34 cellular contexts compared by ENCODE assay signal in genomic region chr16:772959-773358, GRCh38. TPM values are rescaled to one million over a fixed set of nuclear protein-coding genes. Genes with fewer than 3 reads are reported as not detected.
"Had no signal": no experiment of that assay in that cellular context is flagged by ENCODE, and none has a peak within 500 bp of the region (broad histone marks: within the 10 kb centered on the region; RNA-seq: fewer than 3 reads in every experiment).

No MANE protein-coding gene starts in this region.

- H3K27me3 ChIP-seq: ovary, right atrium auricular region, right lobe of liver, testis, thyroid gland, vagina had no signal

- DNase-seq: immature natural killer cell; kidney; left colon; left lung; lower lobe of right lung; mammary epithelial cell; mesenchymal stem cell; naive B cell; natural killer cell; nephron progenitor cell; ovary; right lobe of liver; stimulated activated CD4-positive, alpha-beta T cell treated with anti-CD3 and anti-CD28 coated beads, Interleukin-2, amount 100 ng/mL, for 24 hours; stimulated activated CD4-positive, alpha-beta T cell treated with anti-CD3 and anti-CD28 coated beads, Interleukin-4, amount 100 ng/mL, for 1 hour; stimulated activated naive B cell treated with anti-CD40 and anti-IgM and Interleukin-4, amounts not matched to agents 10 μg/mL and 1 μg/mL and 100 μg/mL, for 72 hours; stimulated activated naive CD8-positive, alpha-beta T cell treated with anti-CD3 and anti-CD28 coated beads, Interleukin-15, Interleukin-2, amounts not matched to agents 100 U/mL and 50 U/mL, for 24 hours; stomach; testis; thyroid gland; transverse colon had no signal

- H3K4me1 Mint-ChIP-seq: immature natural killer cell, natural killer cell had no signal

- H3K36me3 ChIP-seq: left lung, lower lobe of right lung, neural progenitor cell, ovary, right atrium auricular region, right lobe of liver, stomach, thyroid gland, transverse colon, upper lobe of left lung, vagina had no signal

- ATAC-seq: left colon; left lung; natural killer cell; right lobe of liver; stimulated activated naive B cell treated with anti-CD40 and anti-IgM and Interleukin-4, amounts not matched to agents 10 μg/mL and 1 μg/mL and 100 μg/mL, for 72 hours; stimulated activated naive CD8-positive, alpha-beta T cell treated with anti-CD3 and anti-CD28 coated beads, Interleukin-15, Interleukin-2, amounts not matched to agents 100 U/mL and 50 U/mL, for 24 hours had no signal

- H3K4me2 ChIP-seq: neural progenitor cell, smooth muscle cell had no signal

- H3K9ac ChIP-seq: neural progenitor cell had no signal

- H3K4me1 ChIP-seq: left lung, lower lobe of right lung, neural progenitor cell, right atrium auricular region, right lobe of liver, stomach, testis, thyroid gland, transverse colon, upper lobe of left lung, vagina had no signal

- H3K9me3 Mint-ChIP-seq: immature natural killer cell; mesothelial cell of epicardium; naive B cell; natural killer cell; nephron progenitor cell; neural progenitor cell; stimulated activated naive B cell treated with anti-CD40 and anti-IgM and Interleukin-4, amounts not matched to agents 10 μg/mL and 1 μg/mL and 100 μg/mL, for 72 hours had no signal

- H3K4me3 Mint-ChIP-seq: immature natural killer cell; mesothelial cell of epicardium; naive B cell; natural killer cell; nephron progenitor cell; neural progenitor cell; stimulated activated naive B cell treated with anti-CD40 and anti-IgM and Interleukin-4, amounts not matched to agents 10 μg/mL and 1 μg/mL and 100 μg/mL, for 72 hours had no signal

- H3K27ac ChIP-seq: left lung, lower lobe of right lung, neural progenitor cell, ovary, right atrium auricular region, right lobe of liver, stomach, testis, thyroid gland, transverse colon, upper lobe of left lung, vagina had no signal

- H3K36me3 Mint-ChIP-seq: immature natural killer cell; mesothelial cell of epicardium; naive B cell; natural killer cell; neural progenitor cell; stimulated activated naive B cell treated with anti-CD40 and anti-IgM and Interleukin-4, amounts not matched to agents 10 μg/mL and 1 μg/mL and 100 μg/mL, for 72 hours had no signal

- H3K27ac Mint-ChIP-seq: immature natural killer cell; mesothelial cell of epicardium; naive B cell; natural killer cell; nephron progenitor cell; neural progenitor cell; progenitor cell of endocrine pancreas; stimulated activated naive B cell treated with anti-CD40 and anti-IgM and Interleukin-4, amounts not matched to agents 10 μg/mL and 1 μg/mL and 100 μg/mL, for 72 hours had no signal

- H2AFZ ChIP-seq: neural progenitor cell had no signal

- H3K9me3 ChIP-seq: left lung, lower lobe of right lung, ovary, right atrium auricular region, right lobe of liver, stomach, testis, thyroid gland, transverse colon, upper lobe of left lung, vagina had no signal

- H3K4me3 ChIP-seq: left lung, lower lobe of right lung, neural progenitor cell, ovary, right atrium auricular region, right lobe of liver, smooth muscle cell, stomach, testis, thyroid gland, transverse colon, upper lobe of left lung, vagina had no signal

RNA-seq across cellular contexts. Expression of gene MSLN, which starts 12.4 kb away (rescaled TPM):
- total RNA-seq: natural killer cell, pulmonary artery endothelial cell, thyroid gland, vagina had no signal
- polyA plus RNA-seq: immature natural killer cell had no signal

RNA-seq across cellular contexts. Expression of gene GNG13, which starts 27.6 kb away (rescaled TPM):
- total RNA-seq: kidney, left lung, liver, lower lobe of right lung, mammary epithelial cell, mesothelial cell of epicardium, mononuclear cell, natural killer cell, omental fat pad, ovary, progenitor cell of endocrine pancreas, pulmonary artery endothelial cell, renal cortical epithelial cell, right atrium auricular region, right lobe of liver, skeletal muscle tissue, smooth muscle cell, stomach, testis, thyroid gland, upper lobe of left lung, urinary bladder, vagina had no signal
- polyA plus RNA-seq: immature natural killer cell, liver, mammary epithelial cell, ovary, smooth muscle cell, stomach, urinary bladder had no signal
